1 cellular context compared by ENCODE assay signal in genomic region chr19:49071860-49072547, GRCh38.
A peak's percentile ranks its signal among the peaks of the same experiment; 100 is the strongest.
TF ChIP-seq lines count a peak whose summit lies in the region.

No MANE protein-coding gene starts in this region.

TF ChIP-seq in WTC11, 78 proteins besides CTCF, POLR2A, EP300 and RAD21 (continued from another document):
- TF ChIP-seq PRDM15 (CRISPR knock-in tag; IDR thresholded peaks at IDR 0.05) (peak; percentile 31; the same call in 1 of the 2 replicates), FOXK1 (CRISPR knock-in tag; IDR thresholded peaks at IDR 0.05) (peak; percentile 78), GTF2I (CRISPR knock-in tag; conservative IDR thresholded peaks at IDR 0.05) (no peak), RORB (CRISPR knock-in tag; IDR thresholded peaks at IDR 0.05) (no peak), ZNF219 (CRISPR knock-in tag; IDR thresholded peaks at IDR 0.05; ENCODE audit: borderline replicate concordance) (peak; percentile 78), NR1H2 (CRISPR knock-in tag; IDR thresholded peaks at IDR 0.05) (no peak), TP53 (CRISPR knock-in tag; IDR thresholded peaks at IDR 0.05) (peak; percentile 95), NFYB (CRISPR knock-in tag; conservative IDR thresholded peaks at IDR 0.05; ENCODE audit: low read depth) (peak; percentile 9; the same call in 1 of the 2 replicates), MYBL2 (CRISPR knock-in tag; IDR thresholded peaks at IDR 0.05) (peak; percentile 91), TEAD1 (CRISPR knock-in tag; IDR thresholded peaks at IDR 0.05) (peak; percentile 97), ARID4B (CRISPR knock-in tag; IDR thresholded peaks at IDR 0.05; ENCODE audit: borderline replicate concordance) (peak; percentile 95), NR2C2 (CRISPR knock-in tag; IDR thresholded peaks at IDR 0.05) (peak; percentile 69; the same call in 1 of the 2 replicates), ATF6 (CRISPR knock-in tag; IDR thresholded peaks at IDR 0.05) (no peak)
